Comparison of ENCODE assay signal across 8 cellular contexts in the genomic region with DNA sequence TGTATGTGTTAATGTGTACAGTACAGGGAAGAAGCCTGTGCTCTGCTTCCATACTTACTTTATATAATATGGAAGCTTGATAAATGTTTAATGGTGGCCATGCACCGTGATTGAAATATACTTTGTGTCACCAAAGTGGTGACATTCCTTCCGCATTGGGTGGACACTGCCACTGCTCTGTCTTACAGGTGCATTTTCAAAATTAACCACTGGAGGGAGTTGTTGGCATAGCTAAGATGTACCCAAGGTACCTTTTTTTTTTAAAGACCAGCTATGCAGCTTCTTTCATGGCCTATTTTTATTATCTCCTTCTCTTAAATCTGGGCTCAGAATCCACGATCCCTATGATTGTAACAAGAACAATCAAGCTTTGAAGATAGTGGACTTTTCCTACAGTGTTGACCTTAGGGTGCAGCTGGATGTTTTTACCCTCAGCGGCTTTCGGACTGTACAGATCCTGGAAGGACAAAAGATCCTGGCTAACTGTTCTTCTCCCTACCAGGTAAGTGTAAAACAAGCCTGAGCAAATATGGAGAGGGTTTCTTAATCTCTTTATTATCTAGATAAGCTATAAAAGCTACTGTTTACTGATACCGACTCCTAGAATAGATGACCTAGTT. TPM values are rescaled to one million over a fixed set of nuclear protein-coding genes. Genes with fewer than 3 reads are reported as not detected.
DNase-seq lines count a peak whose midpoint lies in the region; ATAC-seq, FAIRE-seq and TF ChIP-seq lines count a peak whose summit lies in the region.

No MANE protein-coding gene starts in this region.

- intact Hi-C loops in CD14-positive monocyte (cut with micrococcal nuclease), result loop anchor here (1.0 to 10.0 kb wide), 2 partner anchors 57 to 208 kb away; no protein-coding TSS in a partner anchor
- intact Hi-C loops in testis (cut with DNase I; ENCODE audit: low total_unique reads), result loop anchor here (5.0 kb wide), 1 partner anchor 55 kb away; no protein-coding TSS in a partner anchor

- H3K36me3 Mint-ChIP-seq in CD14-positive monocyte, result peaks cover 40 to 62% of the 10 kb centered on the region in 2 donors

- H3K27me3 ChIP-seq in lung (ENCODE audit: control insufficient read depth, insufficient read depth) (no peaks in the 10 kb centered on the region), testis (no peaks in the 10 kb centered on the region)

- no peaks in the 10 kb centered on the region for H3K9me3 Mint-ChIP-seq in CD14-positive monocyte

- H3K36me3 ChIP-seq in lung (ENCODE audit: control insufficient read depth in 2 of 2, insufficient read depth in 2 of 2, low read length in 2 of 2) (no peaks in the 10 kb centered on the region), testis (ENCODE audit: low read depth, missing control alignments) (no peaks in the 10 kb centered on the region)

- 55 to 60% methylated on average over 6 of the region's 6 CpGs for WGBS in lung, 2 donors
- 37 to 57% methylated on average over 6 of the region's 6 CpGs for WGBS in testis, 2 donors

- FAIRE-seq in GM18507 (lab: Jason Lieb, UNC), result peak; percentile 79

- H3K4me3 Mint-ChIP-seq in CD14-positive monocyte, result no peak overlapping the region

- H3K4me1 Mint-ChIP-seq in CD14-positive monocyte, result no peaks in the 10 kb centered on the region

- no peak for DNase-seq in CD14-positive monocyte (ENCODE audit: low spot score)
- DNase-seq in GM18507 (ENCODE audit: extremely low spot score, insufficient read length, low read depth), result no peak
- DNase-seq in NCI-H1092 (lab: John Stamatoyannopoulos, UW), result peak; percentile 8
- DNase-seq in SW480 (ENCODE audit: low spot score), result peak; percentile 69
- peak; percentile 37 for DNase-seq in effector CD4-positive, alpha-beta T cell
- peak; percentile 58 for DNase-seq in lung (ENCODE audit: low spot score)
- DNase-seq in testis, result peak; percentile 71

- H3K4me1 ChIP-seq in lung (ENCODE audit: control insufficient read depth in 2 of 2, insufficient read depth in 2 of 2, low read length in 2 of 2), result no peaks in the 10 kb centered on the region
- H3K4me1 ChIP-seq in testis, result peaks cover 9% of the 10 kb centered on the region

- ATAC-seq in lung (ENCODE audit: insufficient read depth, low FRiP score) (peak; percentile 75), HG03039 (IDR thresholded peaks at IDR 0.05; ENCODE audit: unreplicated experiment) (no peak)

- no peak for TF ChIP-seq POLR2A in testis (IDR thresholded peaks at IDR 0.05)

- no peaks in the 10 kb centered on the region for H3K9me3 ChIP-seq in lung (ENCODE audit: control insufficient read depth in 2 of 2, insufficient read depth in 1 of 2, low read length in 1 of 2)
- no peaks in the 10 kb centered on the region for H3K9me3 ChIP-seq in testis

- no peak overlapping the region for H3K27ac Mint-ChIP-seq in CD14-positive monocyte

- H3K27me3 Mint-ChIP-seq in CD14-positive monocyte (ENCODE audit: low read depth in 3 of 3), result no peaks in the 10 kb centered on the region

- no peak overlapping the region for H3K27ac ChIP-seq in lung (ENCODE audit: low read depth in 1 of 2, low read length in 1 of 2)
- peak overlapping the region; percentile 3 to 39 for H3K27ac ChIP-seq in testis

- H3K4me3 ChIP-seq in lung (no peak overlapping the region), testis (no peak overlapping the region)

- TF ChIP-seq CTCF in CD14-positive monocyte (IDR thresholded peaks at IDR 0.05) (peak; percentile 87), lung (IDR thresholded peaks at IDR 0.05; ENCODE audit: control extremely low read depth, extremely low read depth) (peak; percentile 94), testis (IDR thresholded peaks at IDR 0.05) (peak; percentile 85 to 95 (median 88))

RNA-seq across cellular contexts. Expression of a gene that starts 21.6 kb away (rescaled TPM):
- polyA plus RNA-seq in CD14-positive monocyte (not detected), lung (1 to 10 TPM; 5.8 to 6.1 TPM), testis (ENCODE audit: insufficient read depth, low read depth, low replicate concordance) (47.4 TPM)
- total RNA-seq in lung (10 to 100 TPM in 1 of 2 donors, 1 to 10 TPM in 1; 8.4 to 10.4 TPM), testis (100 to 1,000 TPM; 140 to 245 TPM)

RNA-seq across cellular contexts. Expression of a gene that starts 56.4 kb away (rescaled TPM):
- polyA plus RNA-seq in CD14-positive monocyte (under 1 TPM in 1 of 2 donors, not detected in 1; 0.51 TPM), lung (1 to 10 TPM; 1.1 to 2.3 TPM), testis (ENCODE audit: insufficient read depth, low read depth, low replicate concordance) (53.9 TPM)
- total RNA-seq in lung (1 to 10 TPM; 1.8 to 8.0 TPM), testis (10 to 100 TPM; 38.6 to 66.2 TPM)

Comparison
In these comparisons a context has a peak if more than half of its experiments do, and no peak if none do; other contexts are left out.
1. DNase-seq: peak in NCI-H1092 (single experiment), SW480 (single experiment), effector CD4-positive, alpha-beta T cell (single experiment), lung (single experiment) and testis (single experiment); none in CD14-positive monocyte (single experiment) and GM18507 (single experiment).
2. H3K27ac ChIP-seq: peak in testis (2 of 2); none in lung (0 of 2).
3. RNA of a gene that starts 21.6 kb away (polyA plus RNA-seq): 47.4 TPM in testis (single experiment) and 5.8 to 6.1 TPM in lung; not detected in CD14-positive monocyte; every median in the first group is over 4 times any median in the second.
4. RNA of a gene that starts 56.4 kb away (polyA plus RNA-seq): 53.9 TPM in testis (single experiment); 1.1 to 2.3 TPM in lung and 0.51 TPM in CD14-positive monocyte; every median in the first group is over 10 times any median in the second.
5. Peak in every context shown above with its lines, with median percentiles within 50 percentile points of each other: CTCF ChIP-seq.